13 cellular contexts compared by ENCODE assay signal in the genomic region with DNA sequence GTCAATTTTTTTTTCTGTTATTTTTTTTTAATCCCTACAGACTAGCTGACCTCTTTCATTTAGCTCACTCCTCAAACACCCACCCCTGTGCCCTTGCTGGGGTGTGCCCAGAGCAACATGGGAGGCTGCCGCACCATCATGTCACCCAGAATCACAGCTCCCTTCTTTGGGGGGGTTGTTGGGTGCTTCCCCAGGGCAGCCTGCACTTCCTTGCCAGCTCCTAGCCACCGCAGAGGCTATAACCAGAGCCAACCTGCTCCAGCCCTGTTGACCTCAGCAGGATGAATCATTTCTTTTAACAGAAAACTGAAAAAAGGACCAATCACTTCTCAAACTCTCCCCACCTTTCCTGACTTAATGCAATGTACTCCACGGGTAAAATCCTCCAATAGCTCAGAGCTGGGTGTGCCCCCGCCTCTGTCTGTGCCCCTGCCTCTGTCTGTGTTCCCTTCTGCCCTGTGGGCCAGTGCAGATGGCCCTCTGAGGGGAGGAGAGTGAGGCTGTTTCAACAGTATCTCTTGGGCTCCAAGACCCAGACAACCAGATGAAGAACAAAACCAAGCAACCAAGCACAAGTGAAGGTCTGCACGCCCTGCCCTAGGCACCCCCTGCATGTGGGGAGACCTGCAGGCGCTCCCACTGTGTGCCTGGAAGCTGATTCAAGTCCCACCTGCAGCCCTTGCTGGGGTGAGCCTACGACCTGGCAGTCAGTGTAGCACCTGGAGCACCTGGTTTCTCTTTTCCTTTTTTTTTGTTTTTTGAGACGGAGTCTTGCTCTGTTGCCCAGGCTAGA.
A peak's percentile ranks its signal among the peaks of the same experiment; 100 is the strongest.
DNase-seq lines count a peak whose midpoint lies in the region; ATAC-seq and TF ChIP-seq lines count a peak whose summit lies in the region.
"Had no signal": no experiment of that assay in that cellular context is flagged by ENCODE, and none has a peak within 500 bp of the region (broad histone marks: within the 10 kb centered on the region; RNA-seq: fewer than 3 reads in every experiment).

No MANE protein-coding gene starts in this region.

- in situ Hi-C loops in transverse colon (cut with MboI; ENCODE audit: low pct_ligation_motif_present in 1 of 4, low pct_unique_long_range_greater_than_20kb in 1 of 4, low sequenced_read_pairs in 3 of 4): no loop called here

- ATAC-seq in RWPE2 (ENCODE audit: low read depth) (peak; percentile 72), GM19397 (IDR thresholded peaks at IDR 0.05; ENCODE audit: unreplicated experiment) (no peak), HG02610 (IDR thresholded peaks at IDR 0.05; ENCODE audit: unreplicated experiment) (no peak)
- ATAC-seq: activated CD4-positive, CD25-positive, alpha-beta regulatory T cell treated with anti-CD3 and anti-CD28 coated beads, Interleukin-2, amount 50 U/mL, for 24 hours had no signal

- intact Hi-C loops in transverse colon (cut with DNase I; ENCODE audit: low total_unique reads): no loop called here

- TF ChIP-seq CTCF in RWPE2 (IDR thresholded peaks at IDR 0.05; ENCODE audit: poor library complexity, severe bottlenecking): peak; percentile 3
- no peak for TF ChIP-seq CTCF in transverse colon (IDR thresholded peaks at IDR 0.05)

- H3K4me3 ChIP-seq in RWPE2 (ENCODE audit: severe bottlenecking): no peak overlapping the region
- no peak overlapping the region for H3K4me3 ChIP-seq in transverse colon
- H3K4me3 ChIP-seq: BLaER1 had no signal

- H3K27me3 ChIP-seq in RWPE2 (ENCODE audit: insufficient read depth, poor library complexity, severe bottlenecking) (no peaks in the 10 kb centered on the region), transverse colon (no peaks in the 10 kb centered on the region)
- H3K27me3 ChIP-seq: BLaER1 had no signal

- H3K9me3 ChIP-seq in RWPE2 (ENCODE audit: severe bottlenecking) (no peaks in the 10 kb centered on the region), transverse colon (no peaks in the 10 kb centered on the region)

- no peak for TF ChIP-seq EP300 in transverse colon (IDR thresholded peaks at IDR 0.05; ENCODE audit: low read depth)

- no peaks in the 10 kb centered on the region for H3K36me3 ChIP-seq in RWPE2 (ENCODE audit: low read depth)
- H3K36me3 ChIP-seq in transverse colon: no peaks in the 10 kb centered on the region

- TF ChIP-seq POLR2A in transverse colon (IDR thresholded peaks at IDR 0.05): no peak

- H3K27ac ChIP-seq in RWPE2 (ENCODE audit: poor library complexity, severe bottlenecking): peak overlapping the region; percentile 8
- H3K27ac ChIP-seq in transverse colon: no peak overlapping the region
- H3K27ac ChIP-seq: BLaER1 had no signal

- WGBS in transverse colon (ENCODE audit: low coverage in 1 of 2), 2 donors: 83 to 85% methylated on average over 1 to 8 of the region's 8 CpGs

- H3K4me1 ChIP-seq in RWPE2 (ENCODE audit: insufficient read depth, poor library complexity, severe bottlenecking): peaks cover 12% of the 10 kb centered on the region
- H3K4me1 ChIP-seq in transverse colon: peaks cover 10 to 22% (median 16%) of the 10 kb centered on the region in 4 donors

- DNase-seq in activated effector memory CD4-positive, alpha-beta T cell treated with anti-CD3 and anti-CD28 coated beads, Interleukin-2, amount 50 U/mL, for 16 hours: peak; percentile 50
- DNase-seq in activated effector memory CD4-positive, alpha-beta T cell treated with Interleukin-2 at 50 U/mL for 16 hours: no peak
- no peak for DNase-seq in RWPE2 (ENCODE audit: low spot score)
- DNase-seq in kidney glomerular epithelial cell (lab: John Stamatoyannopoulos, UW): peak; percentile 32
- DNase-seq in transverse colon: peak; percentile 5
- no peak for DNase-seq in DMS114 treated with DMSO at 0.1 percent for 48 hours (lab: John Stamatoyannopoulos, UW; ENCODE audit: unreplicated experiment)
- DNase-seq: islet precursor cell; NCI-H1436 treated with DMSO at 0.1 percent for 48 hours; stimulated activated CD4-positive, alpha-beta T cell treated with anti-CD3 and anti-CD28 coated beads, Interleukin-2, amount 100 ng/mL, for 24 hours had no signal

Comparison
In these comparisons a context has a peak if more than half of its experiments do, and no peak if none do; other contexts are left out.
1. DNase-seq: peak in activated effector memory CD4-positive, alpha-beta T cell treated with anti-CD3 and anti-CD28 coated beads, Interleukin-2, amount 50 U/mL, for 16 hours (single experiment), kidney glomerular epithelial cell (single experiment) and transverse colon (single experiment); none in activated effector memory CD4-positive, alpha-beta T cell treated with Interleukin-2 at 50 U/mL for 16 hours (single experiment), RWPE2 (single experiment) and DMS114 treated with DMSO at 0.1 percent for 48 hours (single experiment).